ENCODE assay signal across 16 cellular contexts in the genomic region with DNA sequence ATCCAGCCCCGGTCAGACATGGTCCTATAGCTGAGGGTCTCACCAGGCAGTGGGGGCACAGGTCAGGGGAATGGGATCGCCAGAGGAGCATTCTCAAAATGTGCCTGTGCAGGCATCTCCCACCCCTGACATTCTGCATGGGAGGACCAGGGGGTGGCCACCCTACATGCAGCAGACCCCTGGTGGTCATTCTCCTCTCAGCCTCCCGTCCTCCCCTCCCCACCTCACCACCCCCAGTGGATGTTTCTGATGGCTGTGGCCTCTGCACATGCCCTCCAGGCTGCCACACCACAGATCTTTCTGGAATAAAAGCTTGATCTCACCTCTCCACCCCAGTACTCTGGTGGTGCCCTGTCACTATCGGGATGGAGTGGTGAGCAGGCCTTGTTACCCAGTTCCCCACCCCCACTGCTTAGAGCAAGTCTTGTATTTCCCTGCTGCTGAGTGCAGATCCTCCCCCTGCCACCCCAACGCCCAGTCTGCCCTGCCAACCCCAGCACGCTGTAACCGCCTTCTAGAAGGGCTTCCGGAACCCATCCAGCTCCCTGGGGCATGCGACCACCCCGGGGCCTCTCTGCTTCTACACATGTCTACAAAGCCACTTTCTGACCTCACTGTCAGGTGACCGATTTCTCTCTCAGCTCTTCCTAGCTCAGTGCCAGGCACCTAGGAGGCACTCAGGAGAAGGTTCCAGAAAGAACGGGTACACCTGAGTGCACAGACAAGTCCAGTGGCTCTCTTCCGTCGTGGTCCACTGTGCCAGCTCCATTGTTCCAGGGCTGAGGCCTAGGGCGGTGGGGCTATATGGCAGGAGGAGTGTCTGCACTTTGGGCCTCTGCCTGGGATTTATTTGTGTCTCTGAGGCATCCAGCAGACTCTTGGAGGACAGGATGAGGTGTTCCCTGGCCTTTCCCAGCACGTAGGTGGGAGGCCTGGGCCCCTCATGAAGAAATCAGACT. TPM values are rescaled to one million over a fixed set of nuclear protein-coding genes. Genes with fewer than 3 reads are reported as not detected.
DNase-seq lines count a peak whose midpoint lies in the region; ATAC-seq and TF ChIP-seq lines count a peak whose summit lies in the region.
"Had no signal": no experiment of that assay in that cellular context is flagged by ENCODE, and none has a peak within 500 bp of the region (broad histone marks: within the 10 kb centered on the region; RNA-seq: fewer than 3 reads in every experiment).

No MANE protein-coding gene starts in this region.

- ATAC-seq in gastroesophageal sphincter, result no peak
- no peak for ATAC-seq in CD4-positive, alpha-beta T cell (ENCODE audit: poor library complexity)
- ATAC-seq: GM23338; stimulated activated naive CD8-positive, alpha-beta T cell treated with anti-CD3 and anti-CD28 coated beads, Interleukin-15, Interleukin-2, amounts not matched to agents 100 U/mL and 50 U/mL, for 24 hours had no signal

- no peaks in the 10 kb centered on the region for H3K27me3 ChIP-seq in CD8-positive, alpha-beta memory T cell (ENCODE audit: insufficient read depth, low read length, poor library complexity, severe bottlenecking)
- no peaks in the 10 kb centered on the region for H3K27me3 ChIP-seq in SJCRH30
- no peaks in the 10 kb centered on the region for H3K27me3 ChIP-seq in gastroesophageal sphincter
- no peaks in the 10 kb centered on the region for H3K27me3 ChIP-seq in sigmoid colon
- H3K27me3 ChIP-seq in CD4-positive, alpha-beta T cell (ENCODE audit: control insufficient read depth, insufficient read depth, low read length), result no peaks in the 10 kb centered on the region
- H3K27me3 ChIP-seq in uterus, result no peaks in the 10 kb centered on the region
- H3K27me3 ChIP-seq: neural progenitor cell had no signal

- TF ChIP-seq CTCF in gastroesophageal sphincter (IDR thresholded peaks at IDR 0.05) (no peak), sigmoid colon (IDR thresholded peaks at IDR 0.05) (no peak), uterus (IDR thresholded peaks at IDR 0.05) (no peak)
- TF ChIP-seq CTCF in CD4-positive, alpha-beta T cell (IDR thresholded peaks at IDR 0.05), result no peak

- H3K27ac ChIP-seq in CD8-positive, alpha-beta memory T cell (ENCODE audit: low read depth, low read length), result peak overlapping the region; percentile 24
- H3K27ac ChIP-seq in SJCRH30, result no peak overlapping the region
- peak overlapping the region in 3 of 4 donors; percentile 82 to 85 (median 84) for H3K27ac ChIP-seq in gastroesophageal sphincter
- peak overlapping the region; percentile 83 to 91 (median 84) for H3K27ac ChIP-seq in sigmoid colon
- H3K27ac ChIP-seq in CD4-positive, alpha-beta T cell (ENCODE audit: low read depth, low read length), result no peak overlapping the region
- no peak overlapping the region for H3K27ac ChIP-seq in uterus
- H3K27ac ChIP-seq: neural progenitor cell had no signal

- 84 to 96% methylated on average over 8 to 10 of the region's 16 CpGs for WGBS in gastroesophageal sphincter (ENCODE audit: low coverage in 1 of 2), 2 donors
- WGBS in sigmoid colon, 2 donors, result 91 to 92% methylated on average over 16 of the region's 16 CpGs

- no peaks in the 10 kb centered on the region for H3K9me3 Mint-ChIP-seq in CD8-positive, alpha-beta memory T cell
- no peaks in the 10 kb centered on the region for H3K9me3 Mint-ChIP-seq in CD4-positive, alpha-beta T cell
- H3K9me3 Mint-ChIP-seq: GM23338; neural progenitor cell; T-helper 2 cell treated with Interferon-gamma antibody and Interleukin-4, amounts not matched to agents 5 μg/mL and 100 μg/mL, for 36 hours had no signal

- no peaks in the 10 kb centered on the region for H3K9me3 ChIP-seq in CD8-positive, alpha-beta memory T cell (ENCODE audit: low read length)
- no peaks in the 10 kb centered on the region for H3K9me3 ChIP-seq in SJCRH30 (replicated peaks)
- no peaks in the 10 kb centered on the region for H3K9me3 ChIP-seq in gastroesophageal sphincter
- no peaks in the 10 kb centered on the region for H3K9me3 ChIP-seq in sigmoid colon
- no peaks in the 10 kb centered on the region for H3K9me3 ChIP-seq in CD4-positive, alpha-beta T cell (ENCODE audit: control insufficient read depth, low read length)
- H3K9me3 ChIP-seq in uterus, result no peaks in the 10 kb centered on the region

- no peak for DNase-seq in CD8-positive, alpha-beta memory T cell
- DNase-seq in SJCRH30 (no peak), sigmoid colon (no peak), NCI-H345 (lab: John Stamatoyannopoulos, UW) (no peak), NCI-H2196 treated with DMSO at 0.1 percent for 48 hours (lab: John Stamatoyannopoulos, UW; ENCODE audit: unreplicated experiment) (no peak), uterus (no peak)
- no peak for DNase-seq in CD4-positive, alpha-beta T cell
- DNase-seq: activated CD4-positive, CD25-positive, alpha-beta regulatory T cell; AML-193; NCI-H526 treated with DMSO at 0.1 percent for 48 hours; stimulated activated naive CD8-positive, alpha-beta T cell treated with anti-CD3 and anti-CD28 coated beads, Interleukin-15, Interleukin-2, amounts not matched to agents 100 U/mL and 50 U/mL, for 24 hours had no signal

- POLR2A ChIA-PET in CD8-positive, alpha-beta memory T cell (lab: Charles Lee), result no interaction called here
- POLR2A ChIA-PET in CD4-positive, alpha-beta T cell (lab: Charles Lee), result no interaction called here

- CTCF ChIA-PET in CD8-positive, alpha-beta memory T cell (lab: Charles Lee), result no interaction called here
- CTCF ChIA-PET in CD4-positive, alpha-beta T cell (lab: Charles Lee), result no interaction called here

- no peaks in the 10 kb centered on the region for H3K36me3 ChIP-seq in CD8-positive, alpha-beta memory T cell (ENCODE audit: insufficient read depth, low read length)
- no peaks in the 10 kb centered on the region for H3K36me3 ChIP-seq in SJCRH30
- H3K36me3 ChIP-seq in gastroesophageal sphincter, result peaks cover 0 to 8% of the 10 kb centered on the region in 2 donors
- no peaks in the 10 kb centered on the region for H3K36me3 ChIP-seq in sigmoid colon
- no peaks in the 10 kb centered on the region for H3K36me3 ChIP-seq in uterus
- H3K36me3 ChIP-seq: neural progenitor cell had no signal

- TF ChIP-seq EP300 in gastroesophageal sphincter (IDR thresholded peaks at IDR 0.05), result no peak
- no peak for TF ChIP-seq EP300 in sigmoid colon (IDR thresholded peaks at IDR 0.05)

- intact Hi-C loops in sigmoid colon (cut with DNase I) (loop anchor here (5.0 kb wide), 1 partner anchor 57 kb away; the partner anchor contains the start of gene CCNF), uterus (cut with DNase I; ENCODE audit: low total_unique reads) (no loop called here)
- intact Hi-C loops in CD4-positive, alpha-beta T cell (cut with DNase I, micrococcal nuclease), result no loop called here

- TF ChIP-seq POLR2A in gastroesophageal sphincter (IDR thresholded peaks at IDR 0.05), result no peak
- no peak for TF ChIP-seq POLR2A in sigmoid colon (IDR thresholded peaks at IDR 0.05)
- TF ChIP-seq POLR2A in uterus (IDR thresholded peaks at IDR 0.05), result no peak

- no peak overlapping the region for H3K4me3 ChIP-seq in CD8-positive, alpha-beta memory T cell (ENCODE audit: low read length)
- H3K4me3 ChIP-seq in SJCRH30, result peak overlapping the region; percentile 45
- H3K4me3 ChIP-seq in gastroesophageal sphincter, result no peak overlapping the region
- peak overlapping the region in 1 of 4 donors; percentile 41 for H3K4me3 ChIP-seq in sigmoid colon
- H3K4me3 ChIP-seq in uterus, result no peak overlapping the region
- H3K4me3 ChIP-seq: GM23338, neural progenitor cell had no signal

- H3K36me3 Mint-ChIP-seq in CD8-positive, alpha-beta memory T cell, result peaks cover 0 to 2% (median 0%) of the 10 kb centered on the region in 3 donors
- no peaks in the 10 kb centered on the region for H3K36me3 Mint-ChIP-seq in CD4-positive, alpha-beta T cell (ENCODE audit: low read depth)
- H3K36me3 Mint-ChIP-seq: neural progenitor cell had no signal

- H3K4me1 ChIP-seq in CD8-positive, alpha-beta memory T cell (ENCODE audit: insufficient read depth, low read length), result peaks cover 14% of the 10 kb centered on the region
- peaks cover 33% of the 10 kb centered on the region for H3K4me1 ChIP-seq in SJCRH30
- H3K4me1 ChIP-seq in gastroesophageal sphincter, result peaks cover 0 to 47% (median 10%) of the 10 kb centered on the region in 3 donors
- H3K4me1 ChIP-seq in sigmoid colon, result peaks cover 0 to 30% (median 26%) of the 10 kb centered on the region in 4 donors
- H3K4me1 ChIP-seq in uterus, result peaks cover 0 to 11% of the 10 kb centered on the region in 2 donors
- H3K4me1 ChIP-seq: neural progenitor cell had no signal

- H3K4me3 Mint-ChIP-seq in CD8-positive, alpha-beta memory T cell, result no peak overlapping the region
- no peak overlapping the region for H3K4me3 Mint-ChIP-seq in CD4-positive, alpha-beta T cell
- H3K4me3 Mint-ChIP-seq: GM23338; T-helper 2 cell treated with Interferon-gamma antibody and Interleukin-4, amounts not matched to agents 5 μg/mL and 100 μg/mL, for 36 hours had no signal

- peaks cover 13 to 28% (median 16%) of the 10 kb centered on the region in 3 donors for H3K4me1 Mint-ChIP-seq in CD8-positive, alpha-beta memory T cell
- H3K4me1 Mint-ChIP-seq in CD4-positive, alpha-beta T cell (ENCODE audit: low read depth), result peaks cover 12% of the 10 kb centered on the region

- H3K27me3 Mint-ChIP-seq in CD8-positive, alpha-beta memory T cell, result no peaks in the 10 kb centered on the region
- H3K27me3 Mint-ChIP-seq in CD4-positive, alpha-beta T cell, result no peaks in the 10 kb centered on the region

- H3K27ac Mint-ChIP-seq in CD8-positive, alpha-beta memory T cell, result peak overlapping the region in 2 of 8 donors; percentile 44 to 55
- no peak overlapping the region for H3K27ac Mint-ChIP-seq in CD4-positive, alpha-beta T cell
- H3K27ac Mint-ChIP-seq: GM23338; T-helper 2 cell treated with Interferon-gamma antibody and Interleukin-4, amounts not matched to agents 5 μg/mL and 100 μg/mL, for 36 hours had no signal

RNA-seq across cellular contexts. Expression of gene TBC1D24, which starts 9.3 kb away (rescaled TPM):
- 10 to 100 TPM; 28.3 to 32.7 TPM for total RNA-seq in CD8-positive, alpha-beta memory T cell
- polyA plus RNA-seq in CD8-positive, alpha-beta memory T cell, result 3.5 TPM
- total RNA-seq in SJCRH30 (2014; rRNA removed; shearing (Covaris generic)), result 19.8 and 21.8 TPM in 2 replicates
- total RNA-seq in gastroesophageal sphincter (10 to 100 TPM in 3 of 4 donors, 1 to 10 TPM in 1; 6.2 to 18.4 (median 14.2) TPM), sigmoid colon (10 to 100 TPM in 2 of 4 donors, 1 to 10 TPM in 2; 5.9 to 16.1 (median 10.5) TPM), uterus (10 to 100 TPM in 1 of 4 donors, 1 to 10 TPM in 2, under 1 TPM in 1; 0.59 to 21.6 (median 4.6) TPM)
- 1 to 10 TPM in 2 of 3 donors, under 1 TPM in 1; 0.60 to 6.5 (median 1.4) TPM for polyA plus RNA-seq in sigmoid colon
- total RNA-seq in CD4-positive, alpha-beta T cell, result 1 to 10 TPM; 1.2 to 2.1 TPM

RNA-seq across cellular contexts. Expression of gene NTN3, which starts 13.1 kb away (rescaled TPM):
- total RNA-seq in CD8-positive, alpha-beta memory T cell, result not detected
- polyA plus RNA-seq in CD8-positive, alpha-beta memory T cell, result not detected
- 5.1 and 5.6 TPM in 2 replicates for total RNA-seq in SJCRH30 (2014; rRNA removed; shearing (Covaris generic))
- total RNA-seq in gastroesophageal sphincter, result not detected
- total RNA-seq in sigmoid colon, result under 1 TPM in 1 of 4 donors, not detected in 3; 0.83 TPM
- under 1 TPM in 1 of 3 donors, not detected in 2; 0.13 TPM for polyA plus RNA-seq in sigmoid colon
- total RNA-seq in CD4-positive, alpha-beta T cell, result not detected
- total RNA-seq in uterus, result 10 to 100 TPM in 1 of 4 donors, 1 to 10 TPM in 1, not detected in 2; 1.3 to 15.5 TPM
- total RNA-seq: SK-MEL-5 had no signal

RNA-seq across cellular contexts. Expression of gene TEDC2, which starts 24.3 kb away (rescaled TPM):
- 10 to 100 TPM; 32.1 to 34.2 TPM for total RNA-seq in CD8-positive, alpha-beta memory T cell
- 0.56 TPM for polyA plus RNA-seq in CD8-positive, alpha-beta memory T cell
- 26.0 and 30.9 TPM in 2 replicates for total RNA-seq in SJCRH30 (2014; rRNA removed; shearing (Covaris generic))
- total RNA-seq in gastroesophageal sphincter, result 1 to 10 TPM in 2 of 4 donors, not detected in 2; 1.0 to 2.5 TPM
- total RNA-seq in sigmoid colon, result 1 to 10 TPM in 1 of 4 donors, not detected in 3; 8.3 TPM
- polyA plus RNA-seq in sigmoid colon, result 10 to 100 TPM in 1 of 3 donors, 1 to 10 TPM in 1, under 1 TPM in 1; 0.60 to 10.6 (median 2.3) TPM
- under 1 TPM; 0.17 to 0.27 TPM for total RNA-seq in CD4-positive, alpha-beta T cell
- total RNA-seq in uterus, result 1 to 10 TPM in 2 of 4 donors, not detected in 2; 1.8 to 7.0 TPM

RNA-seq across cellular contexts. Expression of gene ATP6V0C, which starts 29.5 kb away (rescaled TPM):
- 100 to 1,000 TPM; 154 to 157 TPM for total RNA-seq in CD8-positive, alpha-beta memory T cell
- polyA plus RNA-seq in CD8-positive, alpha-beta memory T cell, result 101 TPM
- total RNA-seq in SJCRH30 (2014; rRNA removed; shearing (Covaris generic)), result 28.7 and 28.8 TPM in 2 replicates
- 10 to 100 TPM; 37.5 to 62.2 (median 50.9) TPM for total RNA-seq in gastroesophageal sphincter
- 10 to 100 TPM; 33.2 to 51.5 (median 42.5) TPM for total RNA-seq in sigmoid colon
- 100 to 1,000 TPM in 1 of 3 donors, 10 to 100 TPM in 2; 79.3 to 233 (median 99.0) TPM for polyA plus RNA-seq in sigmoid colon
- total RNA-seq in CD4-positive, alpha-beta T cell, result 100 to 1,000 TPM; 224 to 234 TPM
- total RNA-seq in uterus, result 100 to 1,000 TPM in 1 of 4 donors, 10 to 100 TPM in 3; 14.3 to 126 (median 41.4) TPM

RNA-seq across cellular contexts. Expression of gene AMDHD2, which starts 36.0 kb away (rescaled TPM):
- total RNA-seq in CD8-positive, alpha-beta memory T cell, result 10 to 100 TPM; 34.1 to 35.5 TPM
- polyA plus RNA-seq in CD8-positive, alpha-beta memory T cell, result 21.2 TPM
- 14.8 and 16.1 TPM in 2 replicates for total RNA-seq in SJCRH30 (2014; rRNA removed; shearing (Covaris generic))
- total RNA-seq in gastroesophageal sphincter, result 10 to 100 TPM; 14.0 to 29.1 (median 23.4) TPM
- total RNA-seq in sigmoid colon, result 10 to 100 TPM; 23.3 to 25.3 (median 24.4) TPM
- 10 to 100 TPM; 21.0 to 39.4 (median 21.5) TPM for polyA plus RNA-seq in sigmoid colon
- total RNA-seq in CD4-positive, alpha-beta T cell, result 100 to 1,000 TPM; 171 to 177 TPM
- total RNA-seq in uterus, result 10 to 100 TPM in 3 of 4 donors, 1 to 10 TPM in 1; 7.9 to 36.5 (median 22.0) TPM

Comparison
In these comparisons a context has a peak if more than half of its experiments do, and no peak if none do; other contexts are left out.
1. H3K27ac ChIP-seq: peak in CD8-positive, alpha-beta memory T cell (single experiment), gastroesophageal sphincter (3 of 4) and sigmoid colon (4 of 4); none in SJCRH30 (single experiment), CD4-positive, alpha-beta T cell (single experiment) and uterus (0 of 2).